ENCODE assay signal across 8 cellular contexts in genomic region chr11:62575156-62575555, GRCh38. TPM values are rescaled to one million over a fixed set of nuclear protein-coding genes. Genes with fewer than 3 reads are reported as not detected.
DNase-seq lines count a peak whose midpoint lies in the region; ATAC-seq and TF ChIP-seq lines count a peak whose summit lies in the region.

No MANE protein-coding gene starts in this region.

- H3K9me3 ChIP-seq in left ventricle myocardium inferior (replicated peaks) (no peaks in the 10 kb centered on the region), skeletal muscle tissue (ENCODE audit: control insufficient read depth in 3 of 3, low read length in 3 of 3) (no peaks in the 10 kb centered on the region)

- intact Hi-C loops in left ventricle myocardium inferior (cut with micrococcal nuclease), result no loop called here

- ATAC-seq in HG03025 (IDR thresholded peaks at IDR 0.05; ENCODE audit: low FRiP score, unreplicated experiment), result no peak
- no peak for ATAC-seq in HG02610 (IDR thresholded peaks at IDR 0.05; ENCODE audit: unreplicated experiment)

- peak overlapping the region; percentile 84 to 97 (median 97) for H3K9ac ChIP-seq in skeletal muscle tissue (ENCODE audit: low read depth in 1 of 3, low read length in 3 of 3)

- H3K4me3 ChIP-seq in H7 (ENCODE audit: insufficient read depth, low read depth, low read length) (peak overlapping the region; percentile 64), WI38 (ENCODE audit: low read depth, low read length) (peak overlapping the region; percentile 100), left ventricle myocardium inferior (peak overlapping the region; percentile 94), skeletal muscle tissue (ENCODE audit: low read length in 3 of 3) (peak overlapping the region; percentile 62 to 91 (median 87))

- TF ChIP-seq CTCF in WI38 (IDR thresholded peaks at IDR 0.05; ENCODE audit: low read depth, low read length), result no peak
- TF ChIP-seq CTCF in left ventricle myocardium inferior (IDR thresholded peaks at IDR 0.05; ENCODE audit: borderline replicate concordance), result no peak

- H3K36me3 ChIP-seq in H7 (replicated peaks; ENCODE audit: control insufficient read depth, insufficient read depth, low read length), result peaks cover 34% of the 10 kb centered on the region
- H3K36me3 ChIP-seq in left ventricle myocardium inferior, result peaks cover 61% of the 10 kb centered on the region
- H3K36me3 ChIP-seq in skeletal muscle tissue (ENCODE audit: control insufficient read depth in 3 of 3, insufficient read depth in 3 of 3, low read length in 3 of 3), result peaks cover 38 to 48% (median 44%) of the 10 kb centered on the region in 3 donors

- DNase-seq in H7, result peak; percentile 72
- DNase-seq in left ventricle myocardium inferior, result no peak
- DNase-seq in mucosa of gallbladder (ENCODE audit: low spot score), result no peak
- DNase-seq in foreskin melanocyte, result no peak

- H3K27ac ChIP-seq in left ventricle myocardium inferior (replicated peaks), result peak overlapping the region; percentile 94
- H3K27ac ChIP-seq in skeletal muscle tissue (ENCODE audit: low read depth, low read length), result peak overlapping the region; percentile 89

- H3K4me1 ChIP-seq in left ventricle myocardium inferior, result peaks cover 70% of the 10 kb centered on the region
- peaks cover 50 to 57% (median 56%) of the 10 kb centered on the region in 3 donors for H3K4me1 ChIP-seq in skeletal muscle tissue (ENCODE audit: control insufficient read depth in 3 of 3, insufficient read depth in 3 of 3, low read length in 3 of 3)

- no peaks in the 10 kb centered on the region for H3K27me3 ChIP-seq in H7 (ENCODE audit: control insufficient read depth, insufficient read depth, low read length)
- H3K27me3 ChIP-seq in left ventricle myocardium inferior (ENCODE audit: low read depth), result no peaks in the 10 kb centered on the region
- H3K27me3 ChIP-seq in skeletal muscle tissue (ENCODE audit: control insufficient read depth in 3 of 3, insufficient read depth in 3 of 3, low read length in 3 of 3), result no peaks in the 10 kb centered on the region

RNA-seq across cellular contexts. Expression of gene EEF1G, which starts 1.5 kb away (rescaled TPM):
- total RNA-seq in H7 (2014; rRNA removed; shearing (Covaris generic)), result 1,781 and 1,948 TPM in 2 replicates
- total RNA-seq in left ventricle myocardium inferior (958 TPM), skeletal muscle tissue (2,520 TPM), mucosa of gallbladder (1,062 TPM)

RNA-seq across cellular contexts. Expression of gene TUT1, which starts 16.2 kb away (rescaled TPM):
- 25.8 and 29.4 TPM in 2 replicates for total RNA-seq in H7 (2014; rRNA removed; shearing (Covaris generic))
- total RNA-seq in left ventricle myocardium inferior (12.5 TPM), skeletal muscle tissue (4.2 TPM), mucosa of gallbladder (26.2 TPM)

RNA-seq across cellular contexts. Expression of gene MTA2, which starts 26.5 kb away (rescaled TPM):
- 151 and 166 TPM in 2 replicates for total RNA-seq in H7 (2014; rRNA removed; shearing (Covaris generic))
- 26.3 TPM for total RNA-seq in left ventricle myocardium inferior
- 63.7 TPM for total RNA-seq in skeletal muscle tissue
- 87.6 TPM for total RNA-seq in mucosa of gallbladder

RNA-seq across cellular contexts. Expression of gene AHNAK, which starts 28.6 kb away (rescaled TPM):
- total RNA-seq in H7 (2014; rRNA removed; shearing (Covaris generic)), result 8.3 and 11.2 TPM in 2 replicates
- total RNA-seq in left ventricle myocardium inferior (290 TPM), skeletal muscle tissue (432 TPM), mucosa of gallbladder (549 TPM)

RNA-seq across cellular contexts. Expression of gene EML3, which starts 37.4 kb away (rescaled TPM):
- 28.0 and 29.3 TPM in 2 replicates for total RNA-seq in H7 (2014; rRNA removed; shearing (Covaris generic))
- total RNA-seq in left ventricle myocardium inferior, result 14.6 TPM
- total RNA-seq in skeletal muscle tissue, result 7.3 TPM
- 66.1 TPM for total RNA-seq in mucosa of gallbladder
